ENCODE assay signal across 8 cellular contexts in the genomic region with DNA sequence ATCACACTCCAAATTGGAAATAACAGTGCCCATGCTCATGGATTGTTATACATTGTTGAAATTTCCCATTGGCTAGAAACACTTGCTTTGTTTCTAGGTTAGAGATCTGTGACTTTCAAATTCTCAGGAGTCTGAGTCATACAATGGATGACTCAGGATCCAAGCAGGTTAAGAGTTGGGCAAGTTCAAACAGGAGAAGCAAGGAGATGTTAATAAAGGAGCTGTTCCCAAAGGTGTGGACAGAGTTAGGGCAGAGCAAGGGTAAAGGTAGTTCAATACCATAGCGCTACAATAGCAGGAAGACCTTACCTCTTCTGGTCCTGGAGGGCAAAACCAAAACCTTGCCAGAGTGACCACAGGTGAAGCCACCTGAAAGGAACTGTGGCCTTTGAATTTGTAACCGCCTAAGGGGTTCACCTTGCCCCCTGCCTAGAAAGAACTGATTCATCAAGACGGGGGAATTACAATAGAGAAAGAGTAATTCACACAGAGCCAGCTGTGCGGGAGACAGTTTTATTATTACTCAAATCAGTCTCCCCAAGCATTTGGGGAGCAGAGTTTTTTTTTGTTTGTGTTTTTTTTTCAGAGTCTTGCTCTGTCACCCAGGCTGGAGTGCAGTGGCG.
DNase-seq lines count a peak whose midpoint lies in the region; ATAC-seq and TF ChIP-seq lines count a peak whose summit lies in the region.

No MANE protein-coding gene starts in this region.

- peaks cover 30% of the 10 kb centered on the region for H3K4me1 ChIP-seq in RWPE2 (ENCODE audit: insufficient read depth, poor library complexity, severe bottlenecking)
- H3K4me1 ChIP-seq in mucosa of rectum (ENCODE audit: control insufficient read depth in 2 of 2, insufficient read depth in 2 of 2, low read length in 2 of 2): peaks cover 7 to 10% of the 10 kb centered on the region in 2 donors

- no peaks in the 10 kb centered on the region for H3K27me3 ChIP-seq in RWPE2 (ENCODE audit: insufficient read depth, poor library complexity, severe bottlenecking)
- H3K27me3 ChIP-seq in mucosa of rectum (ENCODE audit: control insufficient read depth in 2 of 2, insufficient read depth in 2 of 2, low read length in 2 of 2): no peaks in the 10 kb centered on the region

- peak; percentile 64 for ATAC-seq in RWPE2 (ENCODE audit: low read depth)
- no peak for ATAC-seq in HG03457 (IDR thresholded peaks at IDR 0.05; ENCODE audit: unreplicated experiment)
- no peak for ATAC-seq in HG02588 (IDR thresholded peaks at IDR 0.05; ENCODE audit: unreplicated experiment)

- H3K9ac ChIP-seq in mucosa of rectum (ENCODE audit: low read depth in 1 of 2, low read length in 2 of 2): no peak overlapping the region

- TF ChIP-seq CTCF in RWPE2 (IDR thresholded peaks at IDR 0.05; ENCODE audit: poor library complexity, severe bottlenecking): no peak
- no peak for TF ChIP-seq CTCF in cardiac fibroblast (IDR thresholded peaks at IDR 0.05; ENCODE audit: low read depth, low read length)

- H3K4me3 ChIP-seq in RWPE2 (ENCODE audit: severe bottlenecking): no peak overlapping the region
- no peak overlapping the region for H3K4me3 ChIP-seq in cardiac fibroblast (replicated peaks in 1 of 2; ENCODE audit: low read depth in 2 of 2, low read length in 2 of 2)
- H3K4me3 ChIP-seq in mucosa of rectum (ENCODE audit: low read length in 2 of 2): no peak overlapping the region

- peaks cover 5% of the 10 kb centered on the region for H3K9me3 ChIP-seq in RWPE2 (ENCODE audit: severe bottlenecking)
- no peaks in the 10 kb centered on the region for H3K9me3 ChIP-seq in mucosa of rectum (ENCODE audit: control insufficient read depth in 2 of 2, low read length in 2 of 2)

- DNase-seq in activated CD4-positive, alpha-beta T cell treated with anti-CD3 and anti-CD28 coated beads for 24 hours (ENCODE audit: low read depth in 2 of 2): peak; percentile 8 to 23
- no peak for DNase-seq in activated CD4-positive, alpha-beta T cell treated with anti-CD3 and anti-CD28 coated beads for 1 hour
- DNase-seq in RWPE2 (ENCODE audit: low spot score): no peak
- DNase-seq in cardiac fibroblast (ENCODE audit: low read depth in 2 of 2): peak; percentile 75 to 95
- no peak for DNase-seq in NCI-H187 (lab: John Stamatoyannopoulos, UW)

- H3K36me3 ChIP-seq in RWPE2 (ENCODE audit: low read depth) (no peaks in the 10 kb centered on the region), mucosa of rectum (ENCODE audit: control insufficient read depth in 2 of 2, insufficient read depth in 2 of 2, low read length in 2 of 2) (no peaks in the 10 kb centered on the region)

- H3K27ac ChIP-seq in RWPE2 (ENCODE audit: poor library complexity, severe bottlenecking): peak overlapping the region; percentile 97
- peak overlapping the region; percentile 32 to 86 for H3K27ac ChIP-seq in mucosa of rectum (ENCODE audit: low read depth in 2 of 2, low read length in 2 of 2)

Comparison
In these comparisons a context has a peak if more than half of its experiments do, and no peak if none do; other contexts are left out.
1. DNase-seq: peak in activated CD4-positive, alpha-beta T cell treated with anti-CD3 and anti-CD28 coated beads for 24 hours (2 of 2) and cardiac fibroblast (2 of 2); none in activated CD4-positive, alpha-beta T cell treated with anti-CD3 and anti-CD28 coated beads for 1 hour (single experiment), RWPE2 (single experiment) and NCI-H187 (0 of 2).